Comparison of ENCODE assay signal across 27 cellular contexts in genomic region chr7:25876092-25876491, GRCh38.
"Had no signal": no experiment of that assay in that cellular context is flagged by ENCODE, and none has a peak within 500 bp of the region (broad histone marks: within the 10 kb centered on the region; RNA-seq: fewer than 3 reads in every experiment).

No MANE protein-coding gene starts in this region.

- ATAC-seq: effector memory CD8-positive, alpha-beta T cell; esophagus mucosa; foreskin keratinocyte; gastrocnemius medialis; gastroesophageal sphincter; heart left ventricle; heart right ventricle had no signal

- H3K27ac ChIP-seq: colonic mucosa, coronary artery, dorsolateral prefrontal cortex, epithelial cell of prostate, esophagus muscularis mucosa, esophagus squamous epithelium, foreskin keratinocyte, gastrocnemius medialis, gastroesophageal sphincter, heart left ventricle, heart right ventricle had no signal

- DNase-seq: colonic mucosa; cortex of kidney; dermis blood vessel endothelial cell; dorsolateral prefrontal cortex; effector CD4-positive, alpha-beta T cell; effector CD8-positive, alpha-beta T cell; effector memory CD4-positive, alpha-beta T cell; effector memory CD8-positive, alpha-beta T cell; erythroblast; esophagus squamous epithelium; foreskin fibroblast; foreskin keratinocyte; foreskin melanocyte; gastrocnemius medialis; glutamatergic neuron; head of caudate nucleus; heart left ventricle; heart right ventricle had no signal

- H3K27me3 ChIP-seq: colonic mucosa, gastrocnemius medialis had no signal

- H3K4me1 ChIP-seq: colonic mucosa, esophagus muscularis mucosa, esophagus squamous epithelium, foreskin keratinocyte, gastroesophageal sphincter, heart left ventricle, heart right ventricle had no signal

- H3K4me3 ChIP-seq: colonic mucosa, coronary artery, dorsolateral prefrontal cortex, esophagus muscularis mucosa, esophagus squamous epithelium, gastrocnemius medialis, gastroesophageal sphincter, heart left ventricle, heart right ventricle had no signal

- H3K9me3 ChIP-seq: colonic mucosa, esophagus muscularis mucosa, esophagus squamous epithelium, gastrocnemius medialis, gastroesophageal sphincter had no signal

- H3K36me3 ChIP-seq: colonic mucosa, esophagus muscularis mucosa, esophagus squamous epithelium, gastrocnemius medialis, gastroesophageal sphincter, heart left ventricle, heart right ventricle had no signal

- FAIRE-seq: colon, endometrium, endothelial cell of umbilical vein, frontal cortex had no signal
